In genomic region chr6:170017603-170018274, GRCh38 we compare ENCODE assay signal across 1 cellular context.
TF ChIP-seq lines count a peak whose summit lies in the region.

No MANE protein-coding gene starts in this region.

TF ChIP-seq in HepG2, 621 proteins besides CTCF, POLR2A, EP300 and RAD21 (continued from another document):
- no peak for TF ChIP-seq HNF1A (IDR thresholded peaks at IDR 0.05; ENCODE audit: low read depth)
- TF ChIP-seq HNF1A (CRISPR knock-in tag; IDR thresholded peaks at IDR 0.05; ENCODE audit: borderline replicate concordance): no peak
- no peak for TF ChIP-seq SP4 (CRISPR knock-in tag; IDR thresholded peaks at IDR 0.05)
- TF ChIP-seq MAFK (conservative IDR thresholded peaks at IDR 0.05 in 1 of 2, IDR thresholded peaks at IDR 0.05 in 1 of 2; ENCODE audit: low read length in 2 of 2): no peak
- TF ChIP-seq NR3C1 (CRISPR knock-in tag; IDR thresholded peaks at IDR 0.05): no peak
- TF ChIP-seq ZNF18 (CRISPR knock-in tag; IDR thresholded peaks at IDR 0.05; ENCODE audit: insufficient replicate concordance): no peak
- no peak for TF ChIP-seq DBP (CRISPR knock-in tag; IDR thresholded peaks at IDR 0.05; ENCODE audit: not compliant biosample characterization)
- TF ChIP-seq ZNF33B (CRISPR knock-in tag; IDR thresholded peaks at IDR 0.05): no peak
- TF ChIP-seq ZBTB43 (CRISPR knock-in tag; conservative IDR thresholded peaks at IDR 0.05): no peak
- TF ChIP-seq SYNCRIP (IDR thresholded peaks at IDR 0.05; ENCODE audit: insufficient read depth, low read depth, low read length): no peak
- no peak for TF ChIP-seq ZNF598 (CRISPR knock-in tag; IDR thresholded peaks at IDR 0.05; ENCODE audit: borderline replicate concordance)
- TF ChIP-seq ZNF496 (CRISPR knock-in tag; IDR thresholded peaks at IDR 0.05; ENCODE audit: insufficient replicate concordance): no peak
- TF ChIP-seq FLYWCH1 (CRISPR knock-in tag; IDR thresholded peaks at IDR 0.05): no peak
